ENCODE assay signal across 10 cellular contexts in the genomic region with DNA sequence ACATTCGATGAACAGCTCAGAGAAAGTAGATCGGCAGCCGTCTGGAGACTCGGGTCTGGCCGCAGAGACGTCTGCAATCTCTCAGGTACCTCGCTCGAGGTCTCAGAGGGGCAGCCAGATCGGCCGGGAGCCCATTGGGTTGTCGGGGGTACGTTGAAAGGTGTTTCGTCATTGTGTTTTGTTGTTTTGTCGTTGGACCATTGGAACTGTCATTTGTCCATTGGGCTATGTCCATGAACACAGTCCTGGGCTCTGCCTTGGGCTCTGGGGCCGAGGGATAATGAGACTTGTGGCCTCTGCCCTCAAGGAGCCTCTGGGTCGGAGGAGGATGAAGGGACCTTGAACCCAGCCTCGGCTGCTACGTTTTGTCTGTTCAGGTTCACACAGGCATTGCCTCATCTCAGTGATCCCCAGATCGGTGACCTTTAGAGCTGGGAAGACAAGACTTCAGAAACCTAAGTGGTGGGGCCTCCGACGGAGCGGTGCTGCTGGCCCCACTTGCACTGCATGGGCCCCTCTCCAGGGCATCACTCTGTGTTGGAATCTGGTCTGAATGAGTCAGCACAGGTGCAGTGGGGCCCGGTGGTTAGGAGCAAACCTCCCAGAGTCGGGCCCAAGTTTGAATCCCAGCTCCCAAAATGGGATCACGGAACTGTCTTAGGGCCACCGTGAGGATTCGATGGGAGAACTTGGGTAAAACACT. TPM values are rescaled to one million over a fixed set of nuclear protein-coding genes. Genes with fewer than 3 reads are reported as not detected.
A peak's percentile ranks its signal among the peaks of the same experiment; 100 is the strongest.
DNase-seq lines count a peak whose midpoint lies in the region; ATAC-seq, FAIRE-seq and TF ChIP-seq lines count a peak whose summit lies in the region.
"Had no signal": no experiment of that assay in that cellular context is flagged by ENCODE, and none has a peak within 500 bp of the region (broad histone marks: within the 10 kb centered on the region; RNA-seq: fewer than 3 reads in every experiment).

No MANE protein-coding gene starts in this region.

- ATAC-seq in activated CD4-positive, alpha-beta T cell treated with anti-CD3 and anti-CD28 coated beads for 36 hours: no peak

- H3K79me2 ChIP-seq in astrocyte (ENCODE audit: insufficient read depth, low read length): no peaks in the 10 kb centered on the region

- no peak overlapping the region for H3K27ac Mint-ChIP-seq in astrocyte (ENCODE audit: unreplicated experiment)
- H3K27ac Mint-ChIP-seq in activated CD4-positive, alpha-beta T cell treated with anti-CD3 and anti-CD28 coated beads for 36 hours: no peak overlapping the region

- no peak overlapping the region for H3K9ac ChIP-seq in astrocyte (ENCODE audit: low read length)
- H3K9ac ChIP-seq in muscle layer of colon (ENCODE audit: low read length): no peak overlapping the region
- no peak overlapping the region for H3K9ac ChIP-seq in stomach smooth muscle (ENCODE audit: low read length in 2 of 2)

- H3K27me3 ChIP-seq in astrocyte (ENCODE audit: insufficient read depth, low read length) (no peaks in the 10 kb centered on the region), muscle layer of colon (ENCODE audit: control insufficient read depth in 1 of 2, insufficient read depth in 2 of 2, low read length in 2 of 2) (no peaks in the 10 kb centered on the region), stomach smooth muscle (ENCODE audit: control insufficient read depth in 1 of 2, insufficient read depth in 2 of 2, low read length in 2 of 2) (no peaks in the 10 kb centered on the region), right atrium auricular region (no peaks in the 10 kb centered on the region)

- H3K4me3 Mint-ChIP-seq in astrocyte (ENCODE audit: unreplicated experiment): peak overlapping the region; percentile 36
- no peak overlapping the region for H3K4me3 Mint-ChIP-seq in activated CD4-positive, alpha-beta T cell treated with anti-CD3 and anti-CD28 coated beads for 36 hours
- H3K4me3 Mint-ChIP-seq: B cell had no signal

- H3K4me2 ChIP-seq in astrocyte (ENCODE audit: low read length): no peak overlapping the region

- H3K4me3 ChIP-seq in HEK293 (ENCODE audit: low read depth, low read length) (no peak overlapping the region), astrocyte (ENCODE audit: insufficient read depth, low read depth, low read length) (no peak overlapping the region), muscle layer of colon (ENCODE audit: low read depth in 1 of 2, low read length in 2 of 2) (no peak overlapping the region), stomach smooth muscle (ENCODE audit: low read length in 2 of 2) (no peak overlapping the region), right atrium auricular region (no peak overlapping the region)
- H3K4me3 ChIP-seq: SK-N-MC had no signal

- TF ChIP-seq CTCF in HEK293 (tag by site-specific recombination; IDR thresholded peaks at IDR 0.05) (no peak), astrocyte (IDR thresholded peaks at IDR 0.05; ENCODE audit: insufficient read depth, low read depth, low read length) (no peak), right atrium auricular region (IDR thresholded peaks at IDR 0.05) (no peak)

- H3K36me3 ChIP-seq in HEK293 (ENCODE audit: control insufficient read depth in 2 of 2, insufficient read depth in 1 of 2, low read length in 2 of 2): peaks cover 22 to 57% of the 10 kb centered on the region in 2 experiments; a peak in 2 of 3 replicates
- no peaks in the 10 kb centered on the region for H3K36me3 ChIP-seq in astrocyte (ENCODE audit: insufficient read depth, low read length)
- H3K36me3 ChIP-seq in muscle layer of colon (ENCODE audit: insufficient read depth, low read length): peaks cover 5% of the 10 kb centered on the region
- H3K36me3 ChIP-seq in stomach smooth muscle (ENCODE audit: control insufficient read depth in 2 of 2, insufficient read depth in 2 of 2, low read length in 2 of 2): peaks cover 0 to 2% of the 10 kb centered on the region in 2 donors
- H3K36me3 ChIP-seq in right atrium auricular region: peaks cover 18% of the 10 kb centered on the region

- H3K27ac ChIP-seq in HEK293 (ENCODE audit: extremely low read depth, low read depth, low read length): no peak overlapping the region
- no peak overlapping the region for H3K27ac ChIP-seq in astrocyte (ENCODE audit: low read depth, low read length)
- peak overlapping the region; percentile 59 for H3K27ac ChIP-seq in muscle layer of colon (ENCODE audit: low read depth, low read length)
- peak overlapping the region; percentile 18 for H3K27ac ChIP-seq in stomach smooth muscle (ENCODE audit: low read length)
- H3K27ac ChIP-seq in right atrium auricular region: no peak overlapping the region
- H3K27ac ChIP-seq: SK-N-MC had no signal

- FAIRE-seq in astrocyte (lab: Jason Lieb, UNC): no peak

- DNase-seq in astrocyte (ENCODE audit: low read depth) (no peak), right atrium auricular region (ENCODE audit: low spot score) (no peak), GOT3 (lab: John Stamatoyannopoulos, UW) (no peak)
- DNase-seq in activated CD4-positive, alpha-beta T cell treated with anti-CD3 and anti-CD28 coated beads for 36 hours: no peak

- peaks cover 9% of the 10 kb centered on the region for H3K4me1 Mint-ChIP-seq in astrocyte (ENCODE audit: low read depth, unreplicated experiment)
- H3K4me1 Mint-ChIP-seq in activated CD4-positive, alpha-beta T cell treated with anti-CD3 and anti-CD28 coated beads for 36 hours: peaks cover 6% of the 10 kb centered on the region

- POLR2A ChIA-PET in HEK293 (lab: Yijun Ruan, JAX): interaction anchor here (0.9 to 1.4 kb wide), 4 partner anchors 8 to 76 kb away, joined by 3 read pairs; partner anchors contain the start of gene MLXIP
- POLR2A ChIA-PET in activated CD4-positive, alpha-beta T cell treated with anti-CD3 and anti-CD28 coated beads for 36 hours (lab: Charles Lee): no interaction called here

- CTCF ChIA-PET in HEK293 (lab: Yijun Ruan, JAX): interaction anchor here (0.5 to 7.8 kb wide), 36 partner anchors 8 to 307 kb away, joined by 3 to 110 read pairs (median 4); partner anchors contain the start of genes B3GNT4, CFAP251 and MLXIP
- CTCF ChIA-PET in activated CD4-positive, alpha-beta T cell treated with anti-CD3 and anti-CD28 coated beads for 36 hours (lab: Charles Lee): interaction anchor here (0.6 to 5.7 kb wide), 29 partner anchors 8 to 300 kb away, joined by 3 to 105 read pairs (median 4); partner anchors contain the start of gene MLXIP

- peaks cover 20% of the 10 kb centered on the region for H3K36me3 Mint-ChIP-seq in astrocyte (ENCODE audit: low read depth, unreplicated experiment)
- no peaks in the 10 kb centered on the region for H3K36me3 Mint-ChIP-seq in activated CD4-positive, alpha-beta T cell treated with anti-CD3 and anti-CD28 coated beads for 36 hours (ENCODE audit: low read depth)
- H3K36me3 Mint-ChIP-seq: CD4-positive, alpha-beta memory T cell had no signal

- H3K9me3 ChIP-seq in HEK293 (ENCODE audit: control insufficient read depth, insufficient read depth, low read depth, low read length): no peaks in the 10 kb centered on the region
- no peaks in the 10 kb centered on the region for H3K9me3 ChIP-seq in astrocyte (ENCODE audit: insufficient read depth, low read depth, low read length)
- no peaks in the 10 kb centered on the region for H3K9me3 ChIP-seq in muscle layer of colon (ENCODE audit: low read length)
- no peaks in the 10 kb centered on the region for H3K9me3 ChIP-seq in stomach smooth muscle (ENCODE audit: control insufficient read depth in 2 of 2, low read length in 2 of 2)
- H3K9me3 ChIP-seq in right atrium auricular region: no peaks in the 10 kb centered on the region

- intact Hi-C loops in activated CD4-positive, alpha-beta T cell treated with anti-CD3 and anti-CD28 coated beads for 36 hours (cut with DNase I, micrococcal nuclease): loop anchor here (1.0 kb wide), 3 partner anchors 23 to 136 kb away; partner anchors contain the start of gene MLXIP (in 1 of the 2)

- H2AFZ ChIP-seq in astrocyte (ENCODE audit: low read depth, low read length): no peak overlapping the region

- no peaks in the 10 kb centered on the region for H3K9me3 Mint-ChIP-seq in astrocyte (ENCODE audit: unreplicated experiment)
- H3K9me3 Mint-ChIP-seq in activated CD4-positive, alpha-beta T cell treated with anti-CD3 and anti-CD28 coated beads for 36 hours (ENCODE audit: low read depth): no peaks in the 10 kb centered on the region
- H3K9me3 Mint-ChIP-seq: CD4-positive, alpha-beta memory T cell had no signal

- H3K4me1 ChIP-seq in HEK293 (ENCODE audit: control insufficient read depth, insufficient read depth, low read length) (no peaks in the 10 kb centered on the region; the same call in 1 of the 2 replicates), astrocyte (ENCODE audit: insufficient read depth, low read length) (no peaks in the 10 kb centered on the region), muscle layer of colon (ENCODE audit: insufficient read depth, low read length) (peaks cover 64% of the 10 kb centered on the region), stomach smooth muscle (ENCODE audit: control insufficient read depth, insufficient read depth, low read length) (peaks cover 66% of the 10 kb centered on the region), right atrium auricular region (peaks cover 3 to 35% of the 10 kb centered on the region in 2 donors)

- no peaks in the 10 kb centered on the region for H3K27me3 Mint-ChIP-seq in astrocyte (ENCODE audit: low read depth, unreplicated experiment)
- H3K27me3 Mint-ChIP-seq in activated CD4-positive, alpha-beta T cell treated with anti-CD3 and anti-CD28 coated beads for 36 hours: no peaks in the 10 kb centered on the region
- H3K27me3 Mint-ChIP-seq: B cell; CD4-positive, alpha-beta memory T cell had no signal

- no peaks in the 10 kb centered on the region for H4K20me1 ChIP-seq in astrocyte (ENCODE audit: insufficient read depth, low read length)

TF ChIP-seq in HEK293, 187 proteins besides CTCF, POLR2A, EP300 and RAD21:
- 0 out of 2 replicates have a peak, but pooled peaks have one; percentile 37 for TF ChIP-seq ZFP69B (tag by site-specific recombination; IDR thresholded peaks at IDR 0.05)
- no peak for TF ChIP-seq ZNF670 (tag by site-specific recombination; IDR thresholded peaks at IDR 0.05; ENCODE audit: low read depth)

RNA-seq across cellular contexts. Expression of gene MLXIP, which starts 23.6 kb away (rescaled TPM):
- total RNA-seq in astrocyte: 62.5 and 73.4 TPM in 2 replicates
- 10 to 100 TPM; 14.2 to 24.1 TPM for total RNA-seq in right atrium auricular region
- total RNA-seq in activated CD4-positive, alpha-beta T cell treated with anti-CD3 and anti-CD28 coated beads for 36 hours: 10 to 100 TPM; 17.7 to 26.4 TPM

RNA-seq across cellular contexts. Expression of gene BCL7A, which starts 33.3 kb away (rescaled TPM):
- 8.5 and 9.6 TPM in 2 replicates for total RNA-seq in astrocyte
- 10 to 100 TPM; 11.5 to 21.2 TPM for total RNA-seq in right atrium auricular region
- 1 to 10 TPM; 6.4 to 6.6 TPM for total RNA-seq in activated CD4-positive, alpha-beta T cell treated with anti-CD3 and anti-CD28 coated beads for 36 hours

Comparison
In these comparisons a context has a peak if more than half of its experiments do, and no peak if none do; other contexts are left out.
1. H3K27ac ChIP-seq: peak in muscle layer of colon (single experiment) and stomach smooth muscle (single experiment); none in HEK293 (single experiment), astrocyte (single experiment) and right atrium auricular region (0 of 2).